19 cellular contexts compared by ENCODE assay signal in the genomic region with DNA sequence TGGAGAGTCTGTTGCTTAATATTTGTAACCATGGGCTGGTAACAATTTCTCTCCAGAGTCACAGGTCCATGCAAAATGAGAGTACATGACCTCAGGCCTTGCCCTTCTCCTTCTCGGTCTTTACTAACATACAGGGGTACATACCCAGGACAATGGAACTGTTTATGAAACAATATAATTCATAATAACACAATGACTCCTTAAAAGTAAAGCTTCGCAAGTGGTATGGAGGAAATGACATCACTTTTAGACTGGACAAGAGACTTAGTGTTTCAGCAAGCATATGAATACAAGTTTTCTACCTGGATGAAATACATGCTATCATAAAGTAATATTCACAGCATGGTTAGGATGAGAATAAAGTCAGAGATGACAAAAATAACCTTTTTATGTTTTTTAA.
DNase-seq lines count a peak whose midpoint lies in the region; ATAC-seq, FAIRE-seq and TF ChIP-seq lines count a peak whose summit lies in the region.
"Had no signal": no experiment of that assay in that cellular context is flagged by ENCODE, and none has a peak within 500 bp of the region (broad histone marks: within the 10 kb centered on the region; RNA-seq: fewer than 3 reads in every experiment).

No MANE protein-coding gene starts in this region.

- peaks cover 0 to 4% (median 0%) of the 10 kb centered on the region in 12 donors for H3K9me3 ChIP-seq in heart left ventricle
- H3K9me3 ChIP-seq in Panc1 (ENCODE audit: control insufficient read depth, insufficient read depth, low read depth, low read length): no peaks in the 10 kb centered on the region
- no peaks in the 10 kb centered on the region for H3K9me3 ChIP-seq in endothelial cell of umbilical vein (replicated peaks; ENCODE audit: control insufficient read depth, insufficient read depth, low read length)
- H3K9me3 ChIP-seq in neuronal stem cell (replicated peaks in 1 of 2; ENCODE audit: control insufficient read depth in 2 of 2, insufficient read depth in 1 of 2, low read depth in 1 of 2, low read length in 2 of 2): no peaks in the 10 kb centered on the region
- H3K9me3 ChIP-seq: Peyer's patch had no signal

- TF ChIP-seq CTCF in heart left ventricle (IDR thresholded peaks at IDR 0.05) (no peak), Panc1 (IDR thresholded peaks at IDR 0.05) (no peak), endothelial cell of umbilical vein (IDR thresholded peaks at IDR 0.05; ENCODE audit: extremely low read depth in 1 of 2, insufficient read depth in 1 of 2, low read depth in 1 of 2, low read length in 2 of 2) (no peak)

- intact Hi-C loops in heart left ventricle (cut with DNase I) (loop anchor here (2.0 to 10.0 kb wide), 12 partner anchors 54 to 384 kb away; no protein-coding TSS in a partner anchor), left ventricle myocardium superior (cut with micrococcal nuclease) (no loop called here), Panc1 (cut with micrococcal nuclease; ENCODE audit: unreplicated experiment) (loop anchor here (10.0 kb wide), 1 partner anchor 112 kb away; no protein-coding TSS in a partner anchor), endothelial cell of umbilical vein (cut with micrococcal nuclease) (no loop called here)

- H2AFZ ChIP-seq in endothelial cell of umbilical vein (ENCODE audit: low read depth, low read length): no peak overlapping the region
- peak overlapping the region; percentile 76 for H2AFZ ChIP-seq in neuronal stem cell (ENCODE audit: low read length)

- H2BK5ac ChIP-seq in neuronal stem cell (ENCODE audit: low read length): no peak overlapping the region

- H3K4me1 ChIP-seq in heart left ventricle (peaks cover 6 to 74% (median 61%) of the 10 kb centered on the region in 12 donors), Panc1 (ENCODE audit: control insufficient read depth, insufficient read depth, low read length) (peaks cover 59% of the 10 kb centered on the region), endothelial cell of umbilical vein (ENCODE audit: control insufficient read depth, extremely low read depth, insufficient read depth, low read length) (peaks cover 3% of the 10 kb centered on the region), neuronal stem cell (ENCODE audit: control insufficient read depth in 2 of 2, insufficient read depth in 1 of 2, low read depth in 1 of 2, low read length in 2 of 2) (peaks cover 7 to 47% of the 10 kb centered on the region in 2 donors)
- H3K4me1 ChIP-seq: Peyer's patch had no signal

- POLR2A ChIA-PET in Panc1 (lab: Charles Lee) (no interaction called here), endothelial cell of umbilical vein (lab: Charles Lee) (no interaction called here)

- dilution Hi-C loops in endothelial cell of umbilical vein (cut with MboI; ENCODE audit: extremely low pct_ligation_motif_present, low sequenced_read_pairs): no loop called here

- H3K9me1 ChIP-seq in endothelial cell of umbilical vein (replicated peaks; ENCODE audit: control insufficient read depth, extremely low read depth, insufficient read depth, low read length): no peaks in the 10 kb centered on the region

- H3K4me2 ChIP-seq in endothelial cell of umbilical vein (ENCODE audit: insufficient read depth, low read length): no peak overlapping the region
- H3K4me2 ChIP-seq in neuronal stem cell (ENCODE audit: insufficient read depth, low read length, poor library complexity, severe bottlenecking): no peak overlapping the region

- no peak overlapping the region for H3K4me3 ChIP-seq in heart left ventricle
- no peak overlapping the region for H3K4me3 ChIP-seq in Panc1 (ENCODE audit: low read depth in 2 of 2, low read length in 2 of 2)
- H3K4me3 ChIP-seq in endothelial cell of umbilical vein (replicated peaks in 1 of 3; ENCODE audit: insufficient read depth in 1 of 3, low read depth in 1 of 3, low read length in 3 of 3): no peak overlapping the region
- no peak overlapping the region for H3K4me3 ChIP-seq in neuronal stem cell (ENCODE audit: low read length in 2 of 2)
- H3K4me3 ChIP-seq: Peyer's patch had no signal

- in situ Hi-C loops in Panc1 (cut with HindIII; ENCODE audit: low pct_unique_long_range_greater_than_20kb, low sequenced_read_pairs): no loop called here

- no peaks in the 10 kb centered on the region for H4K20me1 ChIP-seq in endothelial cell of umbilical vein (replicated peaks; ENCODE audit: control insufficient read depth, extremely low read depth, insufficient read depth, low read length)

- no peak overlapping the region for H4K91ac ChIP-seq in neuronal stem cell (ENCODE audit: low read depth, low read length, poor library complexity)

- no peak for ATAC-seq in heart left ventricle
- ATAC-seq in left ventricle myocardium superior: no peak
- ATAC-seq in Panc1: no peak
- no peak for ATAC-seq in GM21390 (IDR thresholded peaks at IDR 0.05; ENCODE audit: unreplicated experiment)
- ATAC-seq: HCT116 had no signal

- H4K8ac ChIP-seq in neuronal stem cell (ENCODE audit: low read depth, low read length): no peak overlapping the region

- no peak overlapping the region for H3K4ac ChIP-seq in neuronal stem cell (ENCODE audit: low read length)

- H3K9ac ChIP-seq in endothelial cell of umbilical vein (replicated peaks; ENCODE audit: extremely low read depth, insufficient read depth, low read length) (no peak overlapping the region), neuronal stem cell (ENCODE audit: low read depth, low read length, poor library complexity) (no peak overlapping the region)

- no peak overlapping the region for H2BK15ac ChIP-seq in neuronal stem cell (ENCODE audit: low read length)

- peaks cover 2% of the 10 kb centered on the region for H3K79me1 ChIP-seq in neuronal stem cell (ENCODE audit: low read depth, low read length)

- H2BK12ac ChIP-seq in neuronal stem cell (ENCODE audit: low read length): no peak overlapping the region

- H2BK120ac ChIP-seq in neuronal stem cell (ENCODE audit: low read depth, low read length): no peak overlapping the region

- H3K18ac ChIP-seq in neuronal stem cell (ENCODE audit: low read length): no peak overlapping the region

- CTCF ChIA-PET in Panc1 (lab: Charles Lee) (no interaction called here), endothelial cell of umbilical vein (lab: Charles Lee) (interaction anchor here (1.3 kb wide), 1 partner anchor 11 kb away, joined by 4 read pairs; no protein-coding TSS in a partner anchor)

- peak overlapping the region in 11 of 12 donors; percentile 39 to 85 (median 80) for H3K27ac ChIP-seq in heart left ventricle
- peak overlapping the region; percentile 90 for H3K27ac ChIP-seq in Panc1 (ENCODE audit: low read length)
- H3K27ac ChIP-seq in endothelial cell of umbilical vein (ENCODE audit: insufficient read depth, low read depth, low read length): no peak overlapping the region
- H3K27ac ChIP-seq in neuronal stem cell (replicated peaks; ENCODE audit: low read length): no peak overlapping the region
- H3K27ac ChIP-seq: Peyer's patch had no signal

- H3K79me2 ChIP-seq in endothelial cell of umbilical vein (ENCODE audit: control insufficient read depth, insufficient read depth, low read length): no peaks in the 10 kb centered on the region

- BruUV-seq in Panc1 (replicated peaks; lab: Mats Ljungman, UMichigan) (no TSS peak), endothelial cell of umbilical vein (replicated peaks; lab: Mats Ljungman, UMichigan) (no TSS peak)

- FAIRE-seq in endothelial cell of umbilical vein (lab: Jason Lieb, UNC): no peak
- FAIRE-seq: H1 had no signal

- H3K14ac ChIP-seq in neuronal stem cell (ENCODE audit: low read length): no peak overlapping the region

- H3K36me3 ChIP-seq in heart left ventricle (no peaks in the 10 kb centered on the region), Panc1 (ENCODE audit: control insufficient read depth, insufficient read depth, low read length) (no peaks in the 10 kb centered on the region), endothelial cell of umbilical vein (ENCODE audit: control insufficient read depth in 2 of 2, extremely low read depth in 1 of 2, insufficient read depth in 2 of 2, low read length in 2 of 2) (no peaks in the 10 kb centered on the region), neuronal stem cell (replicated peaks in 1 of 2; ENCODE audit: control insufficient read depth in 2 of 2, insufficient read depth in 2 of 2, low read length in 2 of 2) (no peaks in the 10 kb centered on the region)
- H3K36me3 ChIP-seq: Peyer's patch had no signal

- TF ChIP-seq POLR2A in heart left ventricle (IDR thresholded peaks at IDR 0.05): no peak
- TF ChIP-seq POLR2A in endothelial cell of umbilical vein (IDR thresholded peaks at IDR 0.05; ENCODE audit: low read depth, low read length): no peak

- H3K23ac ChIP-seq in neuronal stem cell (ENCODE audit: low read depth, low read length, poor library complexity): no peak overlapping the region

- H3K27me3 ChIP-seq in heart left ventricle: no peaks in the 10 kb centered on the region
- no peaks in the 10 kb centered on the region for H3K27me3 ChIP-seq in Panc1 (ENCODE audit: control insufficient read depth, insufficient read depth, low read length)
- no peaks in the 10 kb centered on the region for H3K27me3 ChIP-seq in endothelial cell of umbilical vein (ENCODE audit: control insufficient read depth in 2 of 2, insufficient read depth in 2 of 2, low read length in 2 of 2)
- no peaks in the 10 kb centered on the region for H3K27me3 ChIP-seq in neuronal stem cell (ENCODE audit: control insufficient read depth in 3 of 3, insufficient read depth in 3 of 3, low read depth in 1 of 3, low read length in 3 of 3)

- DNase-seq in heart left ventricle (no peak), left ventricle myocardium superior (no peak), Panc1 (ENCODE audit: low read depth, low spot score) (no peak), endothelial cell of umbilical vein (ENCODE audit: low read depth, low spot score) (no peak), neuronal stem cell (ENCODE audit: low spot score) (no peak), OCI-M1 (lab: John Stamatoyannopoulos, UW) (no peak), hypothalamus (lab: John Stamatoyannopoulos, UW) (no peak)
- DNase-seq: DMS53, GDM1, IMR-90, Karpas-422, NCI-H187, NCI-H2107, NCI-H446 treated with DMSO at 0.1 percent for 48 hours, NCI-H526 treated with DMSO at 0.1 percent for 48 hours, Peyer's patch had no signal

- no peak overlapping the region for H2AK5ac ChIP-seq in neuronal stem cell (ENCODE audit: low read depth, low read length)

- 60 to 79% (median 68%) methylated on average over 2 of the region's 2 CpGs for WGBS in heart left ventricle, 4 donors
- no CpG with 5 or more reads among the region's 2 CpGs for WGBS in neuronal stem cell (ENCODE audit: extremely low coverage in 2 of 2, insufficient read length in 2 of 2, insufficient replicate concordance in 1 of 2), 2 donors

TF ChIP-seq in endothelial cell of umbilical vein, 7 proteins besides CTCF, POLR2A, EP300 and RAD21:
- TF ChIP-seq POLR2AphosphoS5 (IDR thresholded peaks at IDR 0.05; ENCODE audit: insufficient read depth, low read depth, low read length) (no peak), JUN (IDR thresholded peaks at IDR 0.05; ENCODE audit: borderline replicate concordance, insufficient read depth, insufficient read length, low read depth) (peak; percentile 18)

Comparison
In these comparisons a context has a peak if more than half of its experiments do, and no peak if none do; other contexts are left out.
1. intact Hi-C loops: an anchor here in heart left ventricle (2.0 to 10.0 kb wide) and Panc1 (10.0 kb wide); none called in left ventricle myocardium superior and endothelial cell of umbilical vein.
2. H3K27ac ChIP-seq: peak in heart left ventricle (11 of 12) and Panc1 (single experiment); none in endothelial cell of umbilical vein (single experiment) and neuronal stem cell (single experiment).